In genomic region chr12:27434673-27435565, GRCh38 we compare ENCODE assay signal across 8 cellular contexts. TPM values are rescaled to one million over a fixed set of nuclear protein-coding genes. Genes with fewer than 3 reads are reported as not detected.
DNase-seq lines count a peak whose midpoint lies in the region; ATAC-seq, FAIRE-seq and TF ChIP-seq lines count a peak whose summit lies in the region.

No MANE protein-coding gene starts in this region.

- DNase-seq in D721Med (ENCODE audit: insufficient read length, low spot score) (no peak), fibroblast of the aortic adventitia (ENCODE audit: low read depth) (peak; percentile 14), prostate gland (ENCODE audit: low spot score) (peak; percentile 4), DMS 273 (lab: John Stamatoyannopoulos, UW; ENCODE audit: unreplicated experiment) (no peak), cerebellar nuclear complex (lab: John Stamatoyannopoulos, UW) (no peak)

- 41% methylated on average over 5 of the region's 6 CpGs for WGBS in prostate gland

- ATAC-seq in HG02798 (IDR thresholded peaks at IDR 0.05; ENCODE audit: poor library complexity, unreplicated experiment) (peak; percentile 55), HG03095 (IDR thresholded peaks at IDR 0.05; ENCODE audit: unreplicated experiment) (no peak)

- no peaks in the 10 kb centered on the region for H3K27me3 ChIP-seq in prostate gland (replicated peaks; ENCODE audit: insufficient read depth)

- H3K4me3 ChIP-seq in WI38 (ENCODE audit: low read depth, low read length) (no peak overlapping the region), fibroblast of the aortic adventitia (ENCODE audit: low read depth, low read length) (no peak overlapping the region), prostate gland (no peak overlapping the region)

- TF ChIP-seq CTCF in D721Med (IDR thresholded peaks at IDR 0.05; ENCODE audit: insufficient read depth, missing control alignments) (peak; percentile 49), WI38 (IDR thresholded peaks at IDR 0.05; ENCODE audit: low read depth, low read length) (peak; percentile 43; the same call in 1 of the 2 replicates), fibroblast of the aortic adventitia (IDR thresholded peaks at IDR 0.05; ENCODE audit: insufficient read depth, low read length) (peak; percentile 65), prostate gland (IDR thresholded peaks at IDR 0.05) (peak in 2 of 4 experiments; percentile 24 to 64)

- no peak for TF ChIP-seq POLR2A in prostate gland (IDR thresholded peaks at IDR 0.05)

- no peaks in the 10 kb centered on the region for H3K9me3 ChIP-seq in prostate gland

- H3K27ac ChIP-seq in prostate gland, result no peak overlapping the region

- no peaks in the 10 kb centered on the region for H3K4me1 ChIP-seq in prostate gland (replicated peaks)

- H3K36me3 ChIP-seq in prostate gland, result no peaks in the 10 kb centered on the region

- intact Hi-C loops in prostate gland (cut with DNase I), result loop anchor here (5.0 kb wide), 2 partner anchors 87 to 217 kb away; partner anchors contain the start of gene PPFIBP1

- no peak for FAIRE-seq in D721Med (lab: Jason Lieb, UNC)

RNA-seq across cellular contexts. Expression of gene SMCO2, which starts 11.6 kb away (rescaled TPM):
- total RNA-seq in fibroblast of the aortic adventitia (ENCODE audit: low replicate concordance), result not detected in 2 replicates
- total RNA-seq in prostate gland, result under 1 TPM in 1 of 2 donors, not detected in 1; 0.41 TPM

Comparison
In these comparisons a context has a peak if more than half of its experiments do, and no peak if none do; other contexts are left out.
1. DNase-seq: peak in fibroblast of the aortic adventitia (single experiment) and prostate gland (single experiment); none in D721Med (single experiment), DMS 273 (single experiment) and cerebellar nuclear complex (0 of 2).